ENCODE assay signal across 11 cellular contexts in the genomic region with DNA sequence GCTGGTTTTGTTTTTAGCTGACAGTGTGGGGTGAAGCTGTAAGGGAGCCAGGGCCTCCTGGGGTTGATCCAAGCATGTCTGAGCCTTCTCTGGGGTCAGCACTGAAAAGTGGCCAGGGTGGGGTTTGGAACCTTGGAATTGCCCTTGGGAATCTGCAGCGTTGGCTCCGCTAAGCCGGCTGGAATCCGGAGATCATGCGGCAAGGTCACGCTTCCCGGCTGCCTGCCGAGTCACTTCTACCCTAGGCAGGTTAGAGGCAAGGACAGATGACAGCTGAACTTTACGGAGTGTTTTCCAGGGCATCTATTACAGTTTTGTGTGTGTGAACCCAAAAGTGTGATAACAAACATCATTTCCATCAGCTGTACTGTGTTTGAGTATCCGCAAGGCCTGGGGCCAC. TPM values are rescaled to one million over a fixed set of nuclear protein-coding genes. Genes with fewer than 3 reads are reported as not detected.
A peak's percentile ranks its signal among the peaks of the same experiment; 100 is the strongest.
DNase-seq lines count a peak whose midpoint lies in the region; ATAC-seq and TF ChIP-seq lines count a peak whose summit lies in the region.
"Had no signal": no experiment of that assay in that cellular context is flagged by ENCODE, and none has a peak within 500 bp of the region (broad histone marks: within the 10 kb centered on the region; RNA-seq: fewer than 3 reads in every experiment).

No MANE protein-coding gene starts in this region.

- H3K36me3 ChIP-seq in heart left ventricle (no peaks in the 10 kb centered on the region), ovary (no peaks in the 10 kb centered on the region)

- no peak for ATAC-seq in CD4-positive, alpha-beta T cell (ENCODE audit: poor library complexity)
- ATAC-seq in T-cell (replicated peaks in 1 of 4) (no peak), heart left ventricle (peak in 1 of 4 donors; percentile 36), HG02678 (IDR thresholded peaks at IDR 0.05; ENCODE audit: unreplicated experiment) (no peak), GM21717 (IDR thresholded peaks at IDR 0.05; ENCODE audit: unreplicated experiment) (no peak)

- CTCF ChIA-PET in CD4-positive, alpha-beta T cell (lab: Charles Lee): interaction anchor here (4.1 kb wide), 1 partner anchor 23 kb away, joined by 30 read pairs; no protein-coding TSS in a partner anchor
- CTCF ChIA-PET in T-cell (lab: Charles Lee): no interaction called here

- no peaks in the 10 kb centered on the region for H3K27me3 ChIP-seq in CD4-positive, alpha-beta T cell (ENCODE audit: control insufficient read depth, insufficient read depth, low read length)
- H3K27me3 ChIP-seq in heart left ventricle (no peaks in the 10 kb centered on the region), ovary (no peaks in the 10 kb centered on the region)

- H3K4me3 Mint-ChIP-seq in CD4-positive, alpha-beta T cell: peak overlapping the region; percentile 76
- H3K4me3 Mint-ChIP-seq in T-cell: peak overlapping the region in 2 of 3 donors; percentile 71 to 86

- H3K9me3 ChIP-seq in CD4-positive, alpha-beta T cell (ENCODE audit: control insufficient read depth, low read length): no peaks in the 10 kb centered on the region
- H3K9me3 ChIP-seq in heart left ventricle (no peaks in the 10 kb centered on the region), ovary (no peaks in the 10 kb centered on the region)

- H3K4me1 Mint-ChIP-seq in CD4-positive, alpha-beta T cell (ENCODE audit: low read depth): peaks cover 88% of the 10 kb centered on the region
- H3K4me1 Mint-ChIP-seq in T-cell: peaks cover 77 to 85% (median 83%) of the 10 kb centered on the region in 3 donors

- TF ChIP-seq EP300 in ovary (IDR thresholded peaks at IDR 0.05): no peak

- POLR2A ChIA-PET in CD4-positive, alpha-beta T cell (lab: Charles Lee): interaction anchor here (3.6 kb wide), 1 partner anchor 16 kb away, joined by 33 read pairs; the partner anchor contains the start of gene ABCG1
- POLR2A ChIA-PET in T-cell (lab: Charles Lee): interaction anchor here in 1 of 2 donors (3.9 kb wide), 1 partner anchor 16 kb away, joined by 77 read pairs; the partner anchor contains the start of gene ABCG1

- TF ChIP-seq POLR2A in heart left ventricle (IDR thresholded peaks at IDR 0.05) (no peak), ovary (IDR thresholded peaks at IDR 0.05) (no peak)

- TF ChIP-seq CTCF in CD4-positive, alpha-beta T cell (IDR thresholded peaks at IDR 0.05): no peak
- TF ChIP-seq CTCF in heart left ventricle (IDR thresholded peaks at IDR 0.05): no peak
- no peak for TF ChIP-seq CTCF in ovary (IDR thresholded peaks at IDR 0.05)

- WGBS in heart left ventricle, 4 donors: 20 to 38% (median 24%) methylated on average over 8 to 10 of the region's 10 CpGs
- 45 to 64% (median 56%) methylated on average over 10 of the region's 10 CpGs for WGBS in ovary, 3 donors

- H3K4me3 ChIP-seq in heart left ventricle (no peak overlapping the region), ovary (no peak overlapping the region)

- H3K27ac Mint-ChIP-seq in CD4-positive, alpha-beta T cell: peak overlapping the region; percentile 90
- H3K27ac Mint-ChIP-seq in T-cell: peak overlapping the region; percentile 72 to 73

- DNase-seq in CD4-positive, alpha-beta T cell: no peak
- no peak for DNase-seq in T-cell
- peak in 4 of 5 donors; percentile 50 to 82 (median 64) for DNase-seq in heart left ventricle
- peak in 3 of 5 donors; percentile 18 to 54 (median 43) for DNase-seq in ovary
- no peak for DNase-seq in GOT3 (lab: John Stamatoyannopoulos, UW)
- no peak for DNase-seq in NAMALWA (ENCODE audit: low spot score)
- DNase-seq: COR-L47, NCI-H2171, substantia nigra had no signal

- H3K27ac ChIP-seq in CD4-positive, alpha-beta T cell (ENCODE audit: low read depth, low read length): peak overlapping the region; percentile 94
- H3K27ac ChIP-seq in heart left ventricle (peak overlapping the region; percentile 60 to 91 (median 84)), ovary (peak overlapping the region in 1 of 2 donors; percentile 82)

- peaks cover 18 to 82% (median 65%) of the 10 kb centered on the region in 12 donors for H3K4me1 ChIP-seq in heart left ventricle
- peaks cover 16% of the 10 kb centered on the region for H3K4me1 ChIP-seq in ovary (ENCODE audit: insufficient read depth)

- peaks cover 10% of the 10 kb centered on the region for H3K36me3 Mint-ChIP-seq in CD4-positive, alpha-beta T cell (ENCODE audit: low read depth)
- no peaks in the 10 kb centered on the region for H3K36me3 Mint-ChIP-seq in T-cell

- H3K9me3 Mint-ChIP-seq in CD4-positive, alpha-beta T cell: no peaks in the 10 kb centered on the region
- H3K9me3 Mint-ChIP-seq in T-cell: no peaks in the 10 kb centered on the region

- no peaks in the 10 kb centered on the region for H3K27me3 Mint-ChIP-seq in CD4-positive, alpha-beta T cell
- no peaks in the 10 kb centered on the region for H3K27me3 Mint-ChIP-seq in T-cell

- intact Hi-C loops in CD4-positive, alpha-beta T cell (cut with DNase I, micrococcal nuclease): loop anchor here (5.0 to 10.0 kb wide), 5 partner anchors 74 to 1549 kb away; partner anchors contain the start of genes PRDM15 (in 1 of the 2) and RRP1 (in 1 of the 2)
- intact Hi-C loops in heart left ventricle (cut with DNase I) (loop anchor here in 3 of 10 donors (2.0 to 10.0 kb wide), 4 partner anchors 25 to 231 kb away; no protein-coding TSS in a partner anchor), ovary (cut with DNase I) (loop anchor here in 1 of 4 donors (10.0 kb wide), 1 partner anchor 1671 kb away; no protein-coding TSS in a partner anchor)

RNA-seq across cellular contexts. Expression of gene ABCG1, which starts 17.1 kb away (rescaled TPM):
- total RNA-seq in CD4-positive, alpha-beta T cell: 100 to 1,000 TPM; 109 to 116 TPM
- total RNA-seq in T-cell (10 to 100 TPM in 2 of 5 donors, 1 to 10 TPM in 3; 4.1 to 51.1 (median 6.2) TPM), heart left ventricle (10 to 100 TPM in 7 of 9 donors, 1 to 10 TPM in 2; 3.3 to 25.3 (median 13.5) TPM), ovary (10 to 100 TPM in 1 of 7 donors, 1 to 10 TPM in 6; 4.3 to 14.9 (median 5.8) TPM)
- polyA plus RNA-seq in heart left ventricle (10 to 100 TPM in 1 of 2 donors, 1 to 10 TPM in 1; 7.2 to 21.7 TPM), ovary (1 to 10 TPM; 5.8 to 8.2 TPM)

Comparison
In these comparisons a context has a peak if more than half of its experiments do, and no peak if none do; other contexts are left out.
1. DNase-seq: peak in heart left ventricle (4 of 5) and ovary (3 of 5); none in CD4-positive, alpha-beta T cell (0 of 10), T-cell (0 of 34), GOT3 (single experiment) and NAMALWA (single experiment).